1 cellular context compared by ENCODE assay signal in genomic region chr20:38168791-38169589, GRCh38.
TF ChIP-seq lines count a peak whose summit lies in the region.

No MANE protein-coding gene starts in this region.

TF ChIP-seq in HepG2, 621 proteins besides CTCF, POLR2A, EP300 and RAD21 (continued from another document and continues in another):
- TF ChIP-seq MNT (IDR thresholded peaks at IDR 0.05) (no peak), DDIT3 (CRISPR knock-in tag; IDR thresholded peaks at IDR 0.05) (no peak), U2AF1 (optimal IDR thresholded peaks at IDR 0.05; ENCODE audit: low read depth, low read length) (no peak), CREM (IDR thresholded peaks at IDR 0.05) (no peak; the same call in none of the 2 replicates), CREM (CRISPR knock-in tag; IDR thresholded peaks at IDR 0.05) (no peak), NCOR1 (IDR thresholded peaks at IDR 0.05; ENCODE audit: borderline replicate concordance, low read length) (no peak), YEATS2 (CRISPR knock-in tag; IDR thresholded peaks at IDR 0.05; ENCODE audit: borderline replicate concordance) (no peak), HMGA1 (CRISPR knock-in tag; conservative IDR thresholded peaks at IDR 0.05) (no peak), PBX2 (CRISPR knock-in tag; IDR thresholded peaks at IDR 0.05) (no peak), CCDC6 (CRISPR knock-in tag; IDR thresholded peaks at IDR 0.05) (no peak), PAF1 (CRISPR knock-in tag; IDR thresholded peaks at IDR 0.05) (no peak), SP2 (CRISPR knock-in tag; IDR thresholded peaks at IDR 0.05) (no peak), CHD4 (IDR thresholded peaks at IDR 0.05; ENCODE audit: borderline replicate concordance, low read length) (no peak), ZNF83 (CRISPR knock-in tag; IDR thresholded peaks at IDR 0.05; ENCODE audit: borderline replicate concordance) (0 out of 2 replicates have a peak, but pooled peaks have one; percentile 30), ZMYM4 (CRISPR knock-in tag; IDR thresholded peaks at IDR 0.05) (0 out of 2 replicates have a peak, but pooled peaks have one; percentile 39), SMAD9 (CRISPR knock-in tag; IDR thresholded peaks at IDR 0.05) (no peak), ZNF740 (CRISPR knock-in tag; IDR thresholded peaks at IDR 0.05) (no peak), PHF5A (CRISPR knock-in tag; IDR thresholded peaks at IDR 0.05; ENCODE audit: low read depth, unreplicated experiment) (no peak), ZFP82 (CRISPR knock-in tag; IDR thresholded peaks at IDR 0.05; ENCODE audit: borderline replicate concordance) (no peak), ZNF552 (CRISPR knock-in tag; IDR thresholded peaks at IDR 0.05; ENCODE audit: borderline replicate concordance) (no peak), PPARG (CRISPR knock-in tag; conservative IDR thresholded peaks at IDR 0.05) (no peak), GATAD1 (CRISPR knock-in tag; IDR thresholded peaks at IDR 0.05) (no peak), HINFP (CRISPR knock-in tag; IDR thresholded peaks at IDR 0.05; ENCODE audit: low read depth) (no peak), ELF1 (CRISPR knock-in tag; IDR thresholded peaks at IDR 0.05) (peak; percentile 82), CENPBD1 (CRISPR knock-in tag; IDR thresholded peaks at IDR 0.05; ENCODE audit: borderline replicate concordance, low read depth) (no peak), FOXP4 (CRISPR knock-in tag; IDR thresholded peaks at IDR 0.05) (no peak; the same call in 1 of the 2 replicates), ZNF619 (CRISPR knock-in tag; IDR thresholded peaks at IDR 0.05) (no peak; the same call in 1 of the 2 replicates), ARID5B (CRISPR knock-in tag; IDR thresholded peaks at IDR 0.05) (peak; percentile 31; the same call in 1 of the 2 replicates), ZBTB10 (CRISPR knock-in tag; IDR thresholded peaks at IDR 0.05; ENCODE audit: borderline replicate concordance) (0 out of 2 replicates have a peak, but pooled peaks have one; percentile 24), RCOR2 (CRISPR knock-in tag; IDR thresholded peaks at IDR 0.05) (peak; percentile 52; the same call in 1 of the 2 replicates), STAT5B (CRISPR knock-in tag; IDR thresholded peaks at IDR 0.05) (no peak), ADNP (CRISPR knock-in tag; IDR thresholded peaks at IDR 0.05) (0 out of 2 replicates have a peak, but pooled peaks have one; percentile 53), TRAFD1 (CRISPR knock-in tag; IDR thresholded peaks at IDR 0.05; ENCODE audit: borderline replicate concordance) (no peak), ZBTB34 (CRISPR knock-in tag; IDR thresholded peaks at IDR 0.05) (no peak), ZNF121 (CRISPR knock-in tag; IDR thresholded peaks at IDR 0.05) (peak; percentile 70), SP140L (CRISPR knock-in tag; IDR thresholded peaks at IDR 0.05; ENCODE audit: borderline replicate concordance) (no peak), STAT6 (CRISPR knock-in tag; IDR thresholded peaks at IDR 0.05; ENCODE audit: borderline replicate concordance) (no peak), SRSF1 (optimal IDR thresholded peaks at IDR 0.05; ENCODE audit: low read depth, low read length) (no peak), KLF12 (CRISPR knock-in tag; IDR thresholded peaks at IDR 0.05; ENCODE audit: borderline replicate concordance) (no peak), TBP (CRISPR knock-in tag; IDR thresholded peaks at IDR 0.05) (no peak), RBM39 (IDR thresholded peaks at IDR 0.05; ENCODE audit: low read depth, low read length, poor library complexity, severe bottlenecking) (no peak), ZFX (CRISPR knock-in tag; IDR thresholded peaks at IDR 0.05; ENCODE audit: low read depth) (peak; percentile 72)
